8 cellular contexts compared by ENCODE assay signal in genomic region chr19:49869009-49869483, GRCh38. TPM values are rescaled to one million over a fixed set of nuclear protein-coding genes. Genes with fewer than 3 reads are reported as not detected.
A peak's percentile ranks its signal among the peaks of the same experiment; 100 is the strongest.
DNase-seq lines count a peak whose midpoint lies in the region; ATAC-seq, FAIRE-seq and TF ChIP-seq lines count a peak whose summit lies in the region.

No MANE protein-coding gene starts in this region.

- H3K9me3 ChIP-seq in iPS-20b (ENCODE audit: insufficient read depth, low read depth, low read length) (no peaks in the 10 kb centered on the region), thyroid gland (no peaks in the 10 kb centered on the region)

- DNase-seq in GM12892 (ENCODE audit: insufficient read length): peak; percentile 44
- peak; percentile 70 for DNase-seq in activated B cell treated with CpG ODN at 0.5 μM for 24 hours
- DNase-seq in thyroid gland: no peak
- no peak for DNase-seq in AG08396 (ENCODE audit: low spot score)
- DNase-seq in NAMALWA (ENCODE audit: low spot score): no peak
- no peak for DNase-seq in SKM-1 treated with dmso at 0.1 percent for 144 hours (lab: John Stamatoyannopoulos, UW; ENCODE audit: unreplicated experiment)

- TF ChIP-seq POLR2A in GM12892 (IDR thresholded peaks at IDR 0.05; ENCODE audit: low read depth, low read length) (no peak), thyroid gland (IDR thresholded peaks at IDR 0.05) (no peak)

- H3K36me3 Mint-ChIP-seq in activated B cell treated with CpG ODN at 0.5 μM for 24 hours (ENCODE audit: low read depth): peaks cover 26% of the 10 kb centered on the region

- H3K27ac Mint-ChIP-seq in activated B cell treated with CpG ODN at 0.5 μM for 24 hours: no peak overlapping the region

- FAIRE-seq in GM12892 (lab: Jason Lieb, UNC): no peak

- POLR2A ChIA-PET in activated B cell treated with CpG ODN at 0.5 μM for 24 hours (lab: Charles Lee): interaction anchor here (0.6 to 4.3 kb wide), 32 partner anchors 8 to 473 kb away, joined by 3 to 62 read pairs (median 6); partner anchors contain the start of genes AKT1S1, AP2A1, ATF5 and FUZ

- peak; percentile 11 for ATAC-seq in HG02610 (IDR thresholded peaks at IDR 0.05; ENCODE audit: unreplicated experiment)
- peak; percentile 10 for ATAC-seq in activated B cell treated with CpG ODN at 0.5 μM for 24 hours (ENCODE audit: low read depth)

- peaks cover 5% of the 10 kb centered on the region; the same call in 1 of the 2 replicates for H3K4me1 ChIP-seq in iPS-20b (ENCODE audit: insufficient read depth, low read length)
- peaks cover 22 to 48% of the 10 kb centered on the region in 2 donors for H3K4me1 ChIP-seq in thyroid gland

- TF ChIP-seq CTCF in activated B cell treated with CpG ODN at 0.5 μM for 24 hours (IDR thresholded peaks at IDR 0.05) (no peak), thyroid gland (IDR thresholded peaks at IDR 0.05) (no peak)

- H3K36me3 ChIP-seq in iPS-20b (ENCODE audit: insufficient read depth, low read depth, low read length) (peaks cover 16% of the 10 kb centered on the region), thyroid gland (peaks cover 3 to 10% of the 10 kb centered on the region in 2 donors)

- no peak overlapping the region for H3K4me3 Mint-ChIP-seq in activated B cell treated with CpG ODN at 0.5 μM for 24 hours

- no peaks in the 10 kb centered on the region for H3K27me3 ChIP-seq in iPS-20b (ENCODE audit: insufficient read depth, low read length)
- H3K27me3 ChIP-seq in thyroid gland: no peaks in the 10 kb centered on the region

- CTCF ChIA-PET in activated B cell treated with CpG ODN at 0.5 μM for 24 hours (lab: Charles Lee): interaction anchor here (0.8 kb wide), 1 partner anchor 876 kb away, joined by 3 read pairs; the partner anchor contains the start of gene RUVBL2

- no peaks in the 10 kb centered on the region for H3K27me3 Mint-ChIP-seq in activated B cell treated with CpG ODN at 0.5 μM for 24 hours

- no peaks in the 10 kb centered on the region for H3K9me3 Mint-ChIP-seq in activated B cell treated with CpG ODN at 0.5 μM for 24 hours

- H3K9ac ChIP-seq in iPS-20b (ENCODE audit: low read depth, low read length): peak overlapping the region; percentile 45; the same call in 1 of the 2 replicates

- H3K27ac ChIP-seq in iPS-20b (ENCODE audit: low read length): no peak overlapping the region
- peak overlapping the region; percentile 31 to 95 (median 89) for H3K27ac ChIP-seq in thyroid gland

- 4% methylated on average over 15 of the region's 15 CpGs for WGBS in thyroid gland, 2 donors

- H3K4me3 ChIP-seq in iPS-20b (ENCODE audit: low read length) (peak overlapping the region; percentile 61), thyroid gland (replicated peaks in 1 of 3) (peak overlapping the region in 1 of 3 donors; percentile 22)

- intact Hi-C loops in activated B cell treated with CpG ODN at 0.5 μM for 24 hours (cut with micrococcal nuclease) (loop anchor here (1.0 to 5.0 kb wide), 5 partner anchors 8 to 152 kb away; partner anchors contain the start of genes AKT1S1, FUZ and TBC1D17), thyroid gland (cut with DNase I) (no loop called here)

- peaks cover 39% of the 10 kb centered on the region for H3K4me1 Mint-ChIP-seq in activated B cell treated with CpG ODN at 0.5 μM for 24 hours

RNA-seq across cellular contexts. Expression of gene PNKP, which starts 1.7 kb away (rescaled TPM):
- 38.9 TPM for polyA plus RNA-seq in GM12892 (2012; ENCODE audit: missing spikeins)
- total RNA-seq in activated B cell treated with CpG ODN at 0.5 μM for 24 hours (174 and 205 TPM in 2 replicates), thyroid gland (100 to 1,000 TPM in 1 of 4 donors, 10 to 100 TPM in 3; 54.6 to 124 (median 84.3) TPM)

RNA-seq across cellular contexts. Expression of gene AKT1S1, which starts 8.1 kb away (rescaled TPM):
- polyA plus RNA-seq in GM12892 (2012; ENCODE audit: missing spikeins): 11.7 TPM
- total RNA-seq in activated B cell treated with CpG ODN at 0.5 μM for 24 hours (21.3 and 28.7 TPM in 2 replicates), thyroid gland (10 to 100 TPM; 16.7 to 26.0 (median 21.5) TPM)

RNA-seq across cellular contexts. Expression of gene TBC1D17, which starts 8.5 kb away (rescaled TPM):
- 31.9 TPM for polyA plus RNA-seq in GM12892 (2012; ENCODE audit: missing spikeins)
- total RNA-seq in activated B cell treated with CpG ODN at 0.5 μM for 24 hours: 51.1 and 57.0 TPM in 2 replicates
- total RNA-seq in thyroid gland: 10 to 100 TPM; 28.5 to 41.9 (median 39.7) TPM

RNA-seq across cellular contexts. Expression of gene PTOV1, which starts 18.1 kb away (rescaled TPM):
- 44.7 TPM for polyA plus RNA-seq in GM12892 (2012; ENCODE audit: missing spikeins)
- 103 and 107 TPM in 2 replicates for total RNA-seq in activated B cell treated with CpG ODN at 0.5 μM for 24 hours
- 100 to 1,000 TPM in 2 of 4 donors, 10 to 100 TPM in 2; 88.3 to 148 (median 98.9) TPM for total RNA-seq in thyroid gland

RNA-seq across cellular contexts. Expression of gene IL4I1, which starts 27.6 kb away (rescaled TPM):
- 75.8 TPM for polyA plus RNA-seq in GM12892 (2012; ENCODE audit: missing spikeins)
- total RNA-seq in activated B cell treated with CpG ODN at 0.5 μM for 24 hours (24.0 and 25.5 TPM in 2 replicates), thyroid gland (under 1 TPM in 1 of 4 donors, not detected in 3; 0.83 TPM)

Comparison
In these comparisons a context has a peak if more than half of its experiments do, and no peak if none do; other contexts are left out.
1. DNase-seq: peak in GM12892 (single experiment) and activated B cell treated with CpG ODN at 0.5 μM for 24 hours (single experiment); none in thyroid gland (0 of 2), AG08396 (single experiment), NAMALWA (single experiment) and SKM-1 treated with dmso at 0.1 percent for 144 hours (single experiment).